10 cellular contexts compared by ENCODE assay signal in the genomic region with DNA sequence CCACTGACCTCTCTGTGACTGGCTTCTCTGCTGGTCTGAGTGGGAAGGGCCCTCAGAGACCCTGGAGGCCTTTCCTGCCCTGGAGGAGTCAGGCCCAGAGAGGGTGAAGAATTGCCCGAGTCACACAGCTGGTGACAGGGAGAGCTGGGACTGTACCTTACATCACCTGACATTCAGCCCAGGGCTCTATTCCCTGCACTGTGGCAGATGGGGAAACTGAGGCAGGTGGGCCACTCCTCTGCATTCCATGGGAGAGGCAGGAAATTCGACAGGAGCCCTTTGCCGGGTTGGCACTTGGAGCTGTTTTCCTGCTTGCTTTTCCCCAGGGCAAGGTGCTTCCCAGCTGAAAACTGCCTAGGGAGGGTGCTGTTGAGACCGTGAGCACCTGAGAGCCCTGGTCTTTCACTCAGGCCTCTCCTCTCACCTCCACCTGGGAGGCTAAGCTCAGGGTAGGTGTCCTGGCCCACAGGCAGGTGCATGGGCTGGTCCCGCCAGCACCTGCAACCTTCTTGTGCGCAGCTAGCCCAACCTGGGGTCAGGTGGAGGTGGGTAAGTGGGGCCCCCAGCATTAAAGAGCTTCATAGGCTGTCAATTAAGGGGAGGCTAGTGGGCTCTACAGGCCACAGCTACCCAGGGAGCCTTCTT. TPM values are rescaled to one million over a fixed set of nuclear protein-coding genes. Genes with fewer than 3 reads are reported as not detected.
DNase-seq lines count a peak whose midpoint lies in the region; ATAC-seq, FAIRE-seq and TF ChIP-seq lines count a peak whose summit lies in the region.
"Had no signal": no experiment of that assay in that cellular context is flagged by ENCODE, and none has a peak within 500 bp of the region (broad histone marks: within the 10 kb centered on the region; RNA-seq: fewer than 3 reads in every experiment).

No MANE protein-coding gene starts in this region.

- FAIRE-seq in GM12878 (lab: Jason Lieb, UNC), result no peak
- FAIRE-seq: G401.6 had no signal

- H3K4me3 ChIP-seq in GM12878 (peak overlapping the region; percentile 70), neutrophil (ENCODE audit: low read depth in 1 of 2, low read length in 1 of 2) (peak overlapping the region; percentile 87 to 95)

- H3K36me3 ChIP-seq in GM12878 (ENCODE audit: control insufficient read depth in 2 of 2, insufficient read depth in 2 of 2, low read length in 1 of 2) (0 out of 4 replicates have a peak, but pooled peaks cover 0 to 2% of the 10 kb centered on the region in 2 experiments), neutrophil (no peaks in the 10 kb centered on the region)

- H3K27ac ChIP-seq in GM12878 (ENCODE audit: control insufficient read depth, insufficient read depth) (peak overlapping the region; percentile 93), neutrophil (peak overlapping the region; percentile 95)

- H3K27me3 ChIP-seq in GM12878 (replicated peaks in 1 of 2; ENCODE audit: control insufficient read depth in 2 of 2, insufficient read depth in 2 of 2, low read length in 1 of 2) (no peaks in the 10 kb centered on the region), neutrophil (no peaks in the 10 kb centered on the region)

- peaks cover 60% of the 10 kb centered on the region for H3K4me1 ChIP-seq in GM12878 (ENCODE audit: control insufficient read depth, insufficient read depth, low read length)
- H3K4me1 ChIP-seq in neutrophil (ENCODE audit: control insufficient read depth in 1 of 2, insufficient read depth in 1 of 2, low read depth in 1 of 2, low read length in 1 of 2), result peaks cover 82 to 84% of the 10 kb centered on the region in 2 experiments

- peaks cover 58% of the 10 kb centered on the region for H3K79me2 ChIP-seq in GM12878 (ENCODE audit: control insufficient read depth, insufficient read depth, low read length)

- TF ChIP-seq EP300 in GM12878 (IDR thresholded peaks at IDR 0.05; ENCODE audit: borderline replicate concordance in 1 of 2, control insufficient read depth in 1 of 2, low read depth in 2 of 2, low read length in 2 of 2), result no peak

- peak overlapping the region; percentile 99 for H3K4me2 ChIP-seq in GM12878 (ENCODE audit: control insufficient read depth, insufficient read depth)

- H2AFZ ChIP-seq in GM12878 (ENCODE audit: control insufficient read depth, low read depth, low read length), result no peak overlapping the region

- intact Hi-C loops in GM12878 (cut with micrococcal nuclease; ENCODE audit: unreplicated experiment), result loop anchor here (5.0 to 10.0 kb wide), 3 partner anchors 120 to 422 kb away; partner anchors contain the start of genes SNX20 and TENT4B

- POLR2A ChIA-PET in GM12878 (lab: Charles Lee), result interaction anchor here (0.6 to 2.6 kb wide), 11 partner anchors 7 to 1458 kb away, joined by 3 to 17 read pairs (median 3); partner anchors contain the start of genes ADCY7 and CNEP1R1

- H3K9me3 ChIP-seq in GM12878 (replicated peaks; ENCODE audit: control insufficient read depth, insufficient read depth, low read length) (no peaks in the 10 kb centered on the region; the same call in 2 of the 3 replicates), neutrophil (no peaks in the 10 kb centered on the region)

- RAD21 ChIA-PET in GM12878 (lab: Charles Lee; ENCODE audit: unreplicated experiment), result interaction anchor here (0.7 to 3.8 kb wide), 24 partner anchors 7 to 532 kb away, joined by 3 to 24 read pairs (median 4); partner anchors contain the start of gene CNEP1R1

- WGBS in GM12878 (ENCODE audit: insufficient coverage, insufficient replicate concordance, low lambda C conversion rate, missing lambda C conversion rate), result 24% methylated on average over 6 of the region's 6 CpGs

- no peak for TF ChIP-seq RAD21 in GM12878 (IDR thresholded peaks at IDR 0.05; ENCODE audit: insufficient read depth, low read depth, low read length)

- no peak for DNase-seq in GM10266 (ENCODE audit: extremely low spot score)
- no peak for DNase-seq in GM12878 (ENCODE audit: low read depth, low spot score)
- DNase-seq in globus pallidus (ENCODE audit: low spot score), result no peak
- no peak for DNase-seq in ACHN
- no peak for DNase-seq in NCI-H2227 treated with DMSO at 0.1 percent for 48 hours (lab: John Stamatoyannopoulos, UW)
- DNase-seq in NCI-H1092 treated with DMSO at 0.1 percent for 48 hours (lab: John Stamatoyannopoulos, UW), result no peak
- DNase-seq: NCI-H1417 treated with DMSO at 0.1 percent for 48 hours had no signal

- TF ChIP-seq CTCF in GM10266 (IDR thresholded peaks at IDR 0.05; ENCODE audit: control insufficient read depth, insufficient read depth, low read depth, missing control alignments), result peak; percentile 10
- peak in 2 of 3 experiments; percentile 12 to 22; a peak in 1 of 6 replicates for TF ChIP-seq CTCF in GM12878 (IDR thresholded peaks at IDR 0.05 in 2 of 3, conservative IDR thresholded peaks at IDR 0.05 in 1 of 3; ENCODE audit: control insufficient read depth in 2 of 3, extremely low read depth in 1 of 3, insufficient read depth in 1 of 3, low read depth in 3 of 3, low read length in 3 of 3)
- no peak for TF ChIP-seq CTCF in neutrophil (IDR thresholded peaks at IDR 0.05)

- CTCF ChIA-PET in GM12878 (lab: Yijun Ruan, JAX), result interaction anchor here (0.9 to 4.3 kb wide), 18 partner anchors 10 to 531 kb away, joined by 3 to 44 read pairs (median 6); partner anchors contain the start of genes ADCY7 and CNEP1R1

- SMC1A ChIA-PET in GM12878 (lab: Charles Lee; ENCODE audit: uncharacterized antibody, unreplicated experiment), result interaction anchor here (0.8 to 4.0 kb wide), 17 partner anchors 8 to 472 kb away, joined by 3 to 24 read pairs (median 4); partner anchors contain the start of gene ADCY7

- in situ Hi-C loops in GM12878 (cut with MboI), result no loop called here
- in situ Hi-C loops in ACHN (cut with HindIII; ENCODE audit: low pct_ligation_motif_present, low pct_unique_long_range_greater_than_20kb, low sequenced_read_pairs), result no loop called here

- TSS peak; percentile 73 for BruUV-seq in GM12878 (replicated peaks; lab: Mats Ljungman, UMichigan)

- H4K20me1 ChIP-seq in GM12878 (ENCODE audit: control insufficient read depth, insufficient read depth), result no peaks in the 10 kb centered on the region

- ATAC-seq in HG03064 (IDR thresholded peaks at IDR 0.05; ENCODE audit: low read depth, unreplicated experiment) (peak; percentile 7), GM12878 (peak; percentile 2; the same call in 1 of the 3 replicates)

- H3K9ac ChIP-seq in GM12878 (ENCODE audit: control insufficient read depth, insufficient read depth, low read length), result peak overlapping the region; percentile 94

- no peak for TF ChIP-seq POLR2A in GM12878 (IDR thresholded peaks at IDR 0.05; ENCODE audit: low read depth, low read length)

TF ChIP-seq in GM12878, 131 proteins besides CTCF, POLR2A, EP300 and RAD21 (continues in another document):
- TF ChIP-seq SMARCA5 (IDR thresholded peaks at IDR 0.05) (peak; percentile 82; the same call in 1 of the 2 replicates), ZBTB33 (IDR thresholded peaks at IDR 0.05) (no peak), TBL1XR1 (IDR thresholded peaks at IDR 0.05; ENCODE audit: low read depth, low read length) (no peak), ETV6 (conservative IDR thresholded peaks at IDR 0.05 in 1 of 2, IDR thresholded peaks at IDR 0.05 in 1 of 2; ENCODE audit: borderline replicate concordance in 1 of 2, low read depth in 1 of 2) (0 out of 4 replicates have a peak, but pooled peaks of 1 of the 2 experiments have one; percentile 1), LARP7 (IDR thresholded peaks at IDR 0.05) (peak; percentile 19; the same call in 1 of the 2 replicates), RELA (IDR thresholded peaks at IDR 0.05; ENCODE audit: borderline replicate concordance, partially characterized antibody) (no peak), NFYA (IDR thresholded peaks at IDR 0.05; ENCODE audit: borderline replicate concordance, low read depth, low read length) (no peak)
- TF ChIP-seq, protein P1, sequence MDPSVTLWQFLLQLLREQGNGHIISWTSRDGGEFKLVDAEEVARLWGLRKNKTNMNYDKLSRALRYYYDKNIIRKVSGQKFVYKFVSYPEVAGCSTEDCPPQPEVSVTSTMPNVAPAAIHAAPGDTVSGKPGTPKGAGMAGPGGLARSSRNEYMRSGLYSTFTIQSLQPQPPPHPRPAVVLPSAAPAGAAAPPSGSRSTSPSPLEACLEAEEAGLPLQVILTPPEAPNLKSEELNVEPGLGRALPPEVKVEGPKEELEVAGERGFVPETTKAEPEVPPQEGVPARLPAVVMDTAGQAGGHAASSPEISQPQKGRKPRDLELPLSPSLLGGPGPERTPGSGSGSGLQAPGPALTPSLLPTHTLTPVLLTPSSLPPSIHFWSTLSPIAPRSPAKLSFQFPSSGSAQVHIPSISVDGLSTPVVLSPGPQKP (IDR thresholded peaks at IDR 0.05; ENCODE audit: low read depth, low read length), result no peak

RNA-seq across cellular contexts. Expression of gene ADCY7, which starts 8.5 kb away (rescaled TPM):
- 244 and 253 TPM in 2 replicates for total RNA-seq in GM12878 (2013; cell fraction: nucleolus; rRNA removed)
- 44.2 and 47.1 TPM in 2 replicates for total RNA-seq in GM12878 (2014; rRNA removed)
- 16.0 and 17.2 TPM in 2 replicates for total RNA-seq in GM12878 (2014; rRNA removed; fragmentation: Illumina TruSeq; extraction: Trizol)
- total RNA-seq in GM12878 (2021), result 71.2 and 87.9 TPM in 2 replicates
- 8.7 TPM for polyA plus RNA-seq in GM12878 (2011; ENCODE audit: low read depth)
- 16.9 and 18.7 TPM in 2 replicates for polyA plus RNA-seq in GM12878 (2011; rRNA removed)
- 21.3 and 33.9 TPM in 2 replicates for polyA plus RNA-seq in GM12878 (2011; cell fraction: cytosol; rRNA removed)
- 169 and 171 TPM in 2 replicates for polyA plus RNA-seq in GM12878 (2011; cell fraction: nucleus; rRNA removed)
- 19.4 and 25.6 TPM in 2 replicates for polyA plus RNA-seq in GM12878 (2012)
- 16.8 and 19.6 TPM in 2 replicates for polyA plus RNA-seq in GM12878 (2014; fragmentation: Illumina TruSeq; extraction: Trizol)
- polyA plus RNA-seq in GM12878 (2014; fragmentation: Nextera tagmentation; extraction: Ambion mirVana), result 1 to 10 TPM; 1.2 to 1.3 TPM
- polyA plus RNA-seq in GM12878 (2014; rRNA removed), result 45.5 and 52.1 TPM in 2 replicates
- 10 to 100 TPM; 29.2 to 32.7 TPM for polyA plus RNA-seq in GM12878 (2016; fragmentation: Nextera tagmentation; extraction: Ambion mirVana)
- 54.8 and 75.2 TPM in 2 replicates for polyA minus RNA-seq in GM12878 (2011; rRNA and poly(A)+ RNA removed)
- 25.4 and 26.3 TPM in 2 replicates for polyA minus RNA-seq in GM12878 (2011; cell fraction: cytosol; rRNA and poly(A)+ RNA removed)
- polyA minus RNA-seq in GM12878 (2011; cell fraction: nucleus; rRNA and poly(A)+ RNA removed), result 83.2 and 107 TPM in 2 replicates
